23 cellular contexts compared by ENCODE assay signal in genomic region chr10:121300723-121301122, GRCh38.
"Had no signal": no experiment of that assay in that cellular context is flagged by ENCODE, and none has a peak within 500 bp of the region (broad histone marks: within the 10 kb centered on the region; RNA-seq: fewer than 3 reads in every experiment).

No MANE protein-coding gene starts in this region.

- H3K9me3 Mint-ChIP-seq: dendritic cell treated with granulocyte-macrophage colony-stimulating factor and Interleukin-4, amounts not matched to agents 40 ng/mL and 50 ng/mL, for 4 days had no signal

- H3K9me3 ChIP-seq: colonic mucosa, esophagus muscularis mucosa, gastroesophageal sphincter, heart left ventricle, left ventricle myocardium inferior, lower lobe of right lung, mucosa of descending colon had no signal

- H3K36me3 ChIP-seq: colonic mucosa, esophagus muscularis mucosa, gastroesophageal sphincter, heart left ventricle, left ventricle myocardium inferior, lower lobe of right lung had no signal

- H3K4me1 ChIP-seq: colonic mucosa, heart left ventricle, lower lobe of right lung had no signal

- H3K27me3 Mint-ChIP-seq: dendritic cell treated with granulocyte-macrophage colony-stimulating factor and Interleukin-4, amounts not matched to agents 40 ng/mL and 50 ng/mL, for 4 days; naive B cell had no signal

- H3K4me3 Mint-ChIP-seq: dendritic cell treated with granulocyte-macrophage colony-stimulating factor and Interleukin-4, amounts not matched to agents 40 ng/mL and 50 ng/mL, for 4 days; immature natural killer cell; mesothelial cell of epicardium; naive B cell had no signal

- H3K27me3 ChIP-seq: colonic mucosa, esophagus muscularis mucosa, foreskin keratinocyte, gastroesophageal sphincter, hepatocyte had no signal

- H3K79me2 ChIP-seq: hepatocyte had no signal

- H3K4me1 Mint-ChIP-seq: immature natural killer cell, naive B cell had no signal

- DNase-seq: colonic mucosa; cortex of kidney; effector CD4-positive, alpha-beta T cell; effector memory CD4-positive, alpha-beta T cell; foreskin keratinocyte; heart left ventricle; hypothalamus; immature natural killer cell; islet precursor cell; kidney; kidney glomerular epithelial cell; left colon; left ventricle myocardium inferior; lower lobe of right lung; mesenchymal stem cell; mucosa of descending colon; naive B cell had no signal

- H3K36me3 Mint-ChIP-seq: immature natural killer cell, mesothelial cell of epicardium, naive B cell had no signal

- H3K27ac Mint-ChIP-seq: dendritic cell treated with granulocyte-macrophage colony-stimulating factor and Interleukin-4, amounts not matched to agents 40 ng/mL and 50 ng/mL, for 4 days; immature natural killer cell; mesothelial cell of epicardium; naive B cell had no signal

- H3K27ac ChIP-seq: colonic mucosa, esophagus muscularis mucosa, foreskin keratinocyte, gastroesophageal sphincter, heart left ventricle, hepatocyte, left ventricle myocardium inferior, lower lobe of right lung had no signal

- H3K4me3 ChIP-seq: colonic mucosa, esophagus muscularis mucosa, gastroesophageal sphincter, heart left ventricle, hepatocyte, left ventricle myocardium inferior, lower lobe of right lung, mucosa of descending colon had no signal

- H3K4me2 ChIP-seq: hepatocyte had no signal

- H2AFZ ChIP-seq: hepatocyte had no signal

- ATAC-seq: foreskin keratinocyte, gastroesophageal sphincter, heart left ventricle, left colon, left lobe of liver, lower lobe of right lung, mucosa of descending colon had no signal
